In genomic region chr2:215401896-215402379, GRCh38 we compare ENCODE assay signal across 13 cellular contexts. TPM values are rescaled to one million over a fixed set of nuclear protein-coding genes. Genes with fewer than 3 reads are reported as not detected.
DNase-seq lines count a peak whose midpoint lies in the region; ATAC-seq and TF ChIP-seq lines count a peak whose summit lies in the region.
"Had no signal": no experiment of that assay in that cellular context is flagged by ENCODE, and none has a peak within 500 bp of the region (broad histone marks: within the 10 kb centered on the region; RNA-seq: fewer than 3 reads in every experiment).

No MANE protein-coding gene starts in this region.

- H3K79me2 ChIP-seq in PC-3 (ENCODE audit: low read length), result no peaks in the 10 kb centered on the region

- WGBS in psoas muscle, 3 donors, result 24 to 50% (median 35%) methylated on average over 3 of the region's 3 CpGs

- peaks cover 43% of the 10 kb centered on the region; the same call in 1 of the 2 replicates for H3K36me3 ChIP-seq in PC-3 (ENCODE audit: low read depth, low read length)
- peaks cover 92% of the 10 kb centered on the region for H3K36me3 ChIP-seq in skeletal muscle satellite cell (ENCODE audit: insufficient read depth, low read length)
- peaks cover 0 to 9% of the 10 kb centered on the region in 2 donors for H3K36me3 ChIP-seq in psoas muscle (ENCODE audit: insufficient read depth in 1 of 2, low read depth in 1 of 2)

- H3K4me3 ChIP-seq in PC-3 (ENCODE audit: low read length), result no peak overlapping the region
- no peak overlapping the region for H3K4me3 ChIP-seq in skeletal muscle satellite cell (ENCODE audit: low read length)
- H3K4me3 ChIP-seq in psoas muscle, result no peak overlapping the region
- H3K4me3 ChIP-seq: upper lobe of right lung had no signal

- TF ChIP-seq CTCF in PC-3 (conservative IDR thresholded peaks at IDR 0.05; ENCODE audit: low read depth, low read length) (no peak), psoas muscle (IDR thresholded peaks at IDR 0.05) (no peak)

- no peaks in the 10 kb centered on the region for H4K20me1 ChIP-seq in PC-3 (ENCODE audit: low read length)

- H2AFZ ChIP-seq in PC-3 (ENCODE audit: low read length), result no peak overlapping the region

- ATAC-seq in PC-3, result peak; percentile 94
- ATAC-seq in HG03139 (IDR thresholded peaks at IDR 0.05; ENCODE audit: unreplicated experiment), result no peak
- ATAC-seq in HG03095 (IDR thresholded peaks at IDR 0.05; ENCODE audit: unreplicated experiment), result no peak
- no peak for ATAC-seq in psoas muscle
- ATAC-seq: upper lobe of right lung had no signal

- H3K27ac ChIP-seq in PC-3 (ENCODE audit: low read length) (peak overlapping the region; percentile 36), psoas muscle (no peak overlapping the region)
- H3K27ac ChIP-seq: upper lobe of right lung had no signal

- H3K9ac ChIP-seq in PC-3 (ENCODE audit: low read length) (no peak overlapping the region), skeletal muscle satellite cell (ENCODE audit: low read depth, low read length) (peak overlapping the region; percentile 6)

- no peaks in the 10 kb centered on the region for H3F3A ChIP-seq in PC-3 (ENCODE audit: low read length, unreplicated experiment)

- CTCF ChIA-PET in PC-3 (lab: Charles Lee), result interaction anchor here (0.6 kb wide), 2 partner anchors 11 to 519 kb away, joined by 10 to 14 read pairs; no protein-coding TSS in a partner anchor
- CTCF ChIA-PET in HEK293T (lab: Yijun Ruan, JAX), result no interaction called here

- H3K4me1 ChIP-seq in PC-3 (ENCODE audit: insufficient read depth, low read length), result peaks cover 12% of the 10 kb centered on the region
- peaks cover 52% of the 10 kb centered on the region for H3K4me1 ChIP-seq in skeletal muscle satellite cell (ENCODE audit: control insufficient read depth, insufficient read depth, low read length)
- H3K4me1 ChIP-seq in psoas muscle, result no peaks in the 10 kb centered on the region

- H3K27me3 ChIP-seq in PC-3 (ENCODE audit: low read length) (no peaks in the 10 kb centered on the region), skeletal muscle satellite cell (ENCODE audit: control insufficient read depth, insufficient read depth, low read length) (no peaks in the 10 kb centered on the region), psoas muscle (ENCODE audit: insufficient read depth in 3 of 3, low read length in 2 of 3) (no peaks in the 10 kb centered on the region)
- H3K27me3 ChIP-seq: upper lobe of right lung had no signal

- H3K4me2 ChIP-seq in PC-3 (ENCODE audit: low read length) (no peak overlapping the region), skeletal muscle satellite cell (ENCODE audit: low read length) (no peak overlapping the region)

- intact Hi-C loops in PC-3 (cut with micrococcal nuclease) (no loop called here), psoas muscle (cut with DNase I) (no loop called here)

- DNase-seq in GM03348 (ENCODE audit: low spot score), result peak; percentile 44
- DNase-seq in PC-3, result peak; percentile 78
- peak; percentile 81 for DNase-seq in fibroblast of gingiva (ENCODE audit: low read depth)
- no peak for DNase-seq in psoas muscle
- DNase-seq in HEK293T (ENCODE audit: extremely low spot score), result no peak
- DNase-seq: activated naive CD4-positive, alpha-beta T cell treated with anti-CD3 and anti-CD28 coated beads for 36 hours; DMS79 treated with DMSO at 0.1 percent for 48 hours; hypothalamus; NCI-H510A; upper lobe of right lung had no signal

- no TSS peak for BruUV-seq in PC-3 (replicated peaks; lab: Mats Ljungman, UMichigan)

- H3K9me3 ChIP-seq in PC-3 (ENCODE audit: low read length) (no peaks in the 10 kb centered on the region), skeletal muscle satellite cell (replicated peaks; ENCODE audit: low read length) (no peaks in the 10 kb centered on the region), psoas muscle (no peaks in the 10 kb centered on the region)
- H3K9me3 ChIP-seq: upper lobe of right lung had no signal

- H3K9me2 ChIP-seq in PC-3 (replicated peaks; ENCODE audit: low read length), result no peaks in the 10 kb centered on the region

- POLR2A ChIA-PET in PC-3 (lab: Charles Lee; ENCODE audit: unreplicated experiment), result interaction anchor here (0.6 to 1.0 kb wide), 2 partner anchors 34 to 1383 kb away, joined by 5 to 9 read pairs; no protein-coding TSS in a partner anchor
- POLR2A ChIA-PET in HEK293T (lab: Yijun Ruan, JAX), result no interaction called here

TF ChIP-seq in HEK293T, 16 proteins besides CTCF, POLR2A, EP300 and RAD21:
- no peak for TF ChIP-seq SP1 (IDR thresholded peaks at IDR 0.05)
- TF ChIP-seq HDGF (IDR thresholded peaks at IDR 0.05; ENCODE audit: borderline replicate concordance), result no peak
- TF ChIP-seq ARNT (IDR thresholded peaks at IDR 0.05), result no peak
- no peak for TF ChIP-seq SUZ12 (IDR thresholded peaks at IDR 0.05)
- TF ChIP-seq TARDBP (IDR thresholded peaks at IDR 0.05), result no peak
- TF ChIP-seq NFRKB (IDR thresholded peaks at IDR 0.05), result no peak

RNA-seq across cellular contexts. Expression of gene FN1, which starts 33.9 kb away (rescaled TPM):
- total RNA-seq in PC-3 (2014; rRNA removed), result 220 and 248 TPM in 2 replicates
- 9,411 and 9,536 TPM in 2 replicates for total RNA-seq in skeletal muscle satellite cell (2012; rRNA removed)
- 10 to 100 TPM; 21.3 to 64.3 (median 41.7) TPM for total RNA-seq in psoas muscle
- 10 to 100 TPM; 16.0 to 44.2 (median 40.3) TPM for polyA plus RNA-seq in psoas muscle

Comparison
In these comparisons a context has a peak if more than half of its experiments do, and no peak if none do; other contexts are left out.
1. DNase-seq: peak in GM03348 (single experiment), PC-3 (single experiment) and fibroblast of gingiva (single experiment); none in psoas muscle (0 of 2) and HEK293T (single experiment).